ENCODE assay signal across 8 cellular contexts in the genomic region with DNA sequence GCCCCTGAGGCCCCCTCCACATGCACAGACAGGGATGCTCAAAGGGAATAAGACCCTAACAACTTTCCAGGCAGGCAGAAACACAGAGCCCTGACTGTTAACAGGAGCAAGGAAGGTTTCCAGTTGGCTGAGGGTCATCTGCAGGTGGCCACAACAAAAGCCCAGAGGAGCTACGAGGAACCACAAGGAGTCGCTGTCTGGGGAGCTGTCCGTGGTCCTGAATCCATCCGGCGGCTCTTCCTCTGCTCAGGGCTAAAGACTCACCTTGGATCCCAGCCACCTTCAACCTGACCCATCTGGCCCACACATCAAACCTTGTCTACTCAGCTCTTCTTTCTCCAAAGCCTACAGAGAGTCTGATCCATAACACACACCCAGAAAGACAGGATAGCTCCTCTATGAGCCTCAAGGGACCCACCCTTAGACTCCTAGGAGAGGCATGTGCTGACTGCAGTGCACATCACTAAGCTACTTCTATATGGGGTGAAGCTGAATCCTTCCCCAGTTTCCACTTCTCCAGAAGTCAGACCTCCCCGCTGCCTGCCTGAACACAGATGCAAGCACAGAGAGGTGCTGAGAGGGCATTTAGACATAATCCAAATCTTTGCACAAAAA.
A peak's percentile ranks its signal among the peaks of the same experiment; 100 is the strongest.
DNase-seq lines count a peak whose midpoint lies in the region; ATAC-seq, FAIRE-seq and TF ChIP-seq lines count a peak whose summit lies in the region.

No MANE protein-coding gene starts in this region.

- TF ChIP-seq POLR2A in H54 (IDR thresholded peaks at IDR 0.05; ENCODE audit: low read depth, low read length) (no peak), lower leg skin (IDR thresholded peaks at IDR 0.05) (no peak)

- peak; percentile 80 for ATAC-seq in SK-N-SH treated with all-trans-retinoic acid at 6 μM for 48 hours
- peak; percentile 55 to 77 for ATAC-seq in activated naive CD4-positive, alpha-beta T cell treated with anti-CD3 and anti-CD28 coated beads, Interleukin-2, amount 50 U/mL, for 72 hours
- ATAC-seq in GM18517 (IDR thresholded peaks at IDR 0.05; ENCODE audit: unreplicated experiment) = no peak

- FAIRE-seq in H54 (lab: Jason Lieb, UNC) = no peak

- no peak overlapping the region for H3K4me3 ChIP-seq in AG04449 (ENCODE audit: low read depth, low read length)
- H3K4me3 ChIP-seq in lower leg skin (ENCODE audit: low read depth, poor library complexity, severe bottlenecking) = no peak overlapping the region

- DNase-seq in AG04449 (ENCODE audit: low read depth, low spot score) = no peak
- peak; percentile 84 for DNase-seq in H54 (ENCODE audit: insufficient read length, low spot score)
- DNase-seq in activated naive CD4-positive, alpha-beta T cell treated with anti-CD3 and anti-CD28 coated beads, Interleukin-2, amount 50 U/mL, for 72 hours (ENCODE audit: low spot score in 2 of 2) = peak in 1 of 2 donors; percentile 77
- DNase-seq in hepatic stellate cell (ENCODE audit: low spot score) = peak; percentile 67
- peak; percentile 29 to 46 for DNase-seq in stimulated activated CD4-positive, alpha-beta T cell treated with anti-CD3 and anti-CD28 coated beads, Interleukin-1b, Interleukin-23, amount 100 ng/mL, for 4 hours (ENCODE audit: low read depth in 2 of 2)
- no peak for DNase-seq in lower leg skin (ENCODE audit: low spot score in 2 of 2)

- intact Hi-C loops in lower leg skin (cut with DNase I; ENCODE audit: low total_unique reads) = no loop called here

- H3K36me3 Mint-ChIP-seq in activated naive CD4-positive, alpha-beta T cell treated with anti-CD3 and anti-CD28 coated beads, Interleukin-2, amount 50 U/mL, for 72 hours = no peaks in the 10 kb centered on the region

- WGBS in lower leg skin, 2 donors = 12 to 13% methylated on average over 6 of the region's 6 CpGs

- no peak overlapping the region for H3K27ac Mint-ChIP-seq in activated naive CD4-positive, alpha-beta T cell treated with anti-CD3 and anti-CD28 coated beads, Interleukin-2, amount 50 U/mL, for 72 hours

- POLR2A ChIA-PET in AG04449 (lab: Yijun Ruan, JAX) = no interaction called here

- H3K9me3 Mint-ChIP-seq in activated naive CD4-positive, alpha-beta T cell treated with anti-CD3 and anti-CD28 coated beads, Interleukin-2, amount 50 U/mL, for 72 hours = no peaks in the 10 kb centered on the region

- CTCF ChIA-PET in AG04449 (lab: Yijun Ruan, JAX) = interaction anchor here (0.7 to 34.9 kb wide), 21 partner anchors 9 to 251 kb away, joined by 3 to 1063 read pairs (median 4); no protein-coding TSS in a partner anchor

- TF ChIP-seq CTCF in AG04449 (IDR thresholded peaks at IDR 0.05; ENCODE audit: insufficient read depth, low read length, missing control alignments) (peak; percentile 93), lower leg skin (IDR thresholded peaks at IDR 0.05) (no peak)

TF ChIP-seq in SK-N-SH treated with all-trans-retinoic acid at 6 μM for 48 hours, 23 proteins besides CTCF, POLR2A, EP300 and RAD21:
- TF ChIP-seq ISL1 (CRISPR knock-in tag; IDR thresholded peaks at IDR 0.05) (0 out of 2 replicates have a peak, but pooled peaks have one; percentile 7), ZFP3 (CRISPR knock-in tag; IDR thresholded peaks at IDR 0.05) (peak; percentile 53; the same call in 1 of the 2 replicates)
- TF ChIP-seq, protein P1, sequence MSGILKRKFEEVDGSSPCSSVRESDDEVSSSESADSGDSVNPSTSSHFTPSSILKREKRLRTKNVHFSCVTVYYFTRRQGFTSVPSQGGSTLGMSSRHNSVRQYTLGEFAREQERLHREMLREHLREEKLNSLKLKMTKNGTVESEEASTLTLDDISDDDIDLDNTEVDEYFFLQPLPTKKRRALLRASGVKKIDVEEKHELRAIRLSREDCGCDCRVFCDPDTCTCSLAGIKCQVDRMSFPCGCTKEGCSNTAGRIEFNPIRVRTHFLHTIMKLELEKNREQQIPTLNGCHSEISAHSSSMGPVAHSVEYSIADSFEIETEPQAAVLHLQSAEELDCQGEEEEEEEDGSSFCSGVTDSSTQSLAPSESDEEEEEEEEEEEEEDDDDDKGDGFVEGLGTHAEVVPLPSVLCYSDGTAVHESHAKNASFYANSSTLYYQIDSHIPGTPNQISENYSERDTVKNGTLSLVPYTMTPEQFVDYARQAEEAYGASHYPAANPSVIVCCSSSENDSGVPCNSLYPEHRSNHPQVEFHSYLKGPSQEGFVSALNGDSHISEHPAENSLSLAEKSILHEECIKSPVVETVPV (CRISPR knock-in tag; IDR thresholded peaks at IDR 0.05) = no peak

Comparison
In these comparisons a context has a peak if more than half of its experiments do, and no peak if none do; other contexts are left out.
1. DNase-seq: peak in H54 (single experiment), hepatic stellate cell (single experiment) and stimulated activated CD4-positive, alpha-beta T cell treated with anti-CD3 and anti-CD28 coated beads, Interleukin-1b, Interleukin-23, amount 100 ng/mL, for 4 hours (2 of 2); none in AG04449 (single experiment) and lower leg skin (0 of 2).